ENCODE assay signal across 8 cellular contexts in the genomic region with DNA sequence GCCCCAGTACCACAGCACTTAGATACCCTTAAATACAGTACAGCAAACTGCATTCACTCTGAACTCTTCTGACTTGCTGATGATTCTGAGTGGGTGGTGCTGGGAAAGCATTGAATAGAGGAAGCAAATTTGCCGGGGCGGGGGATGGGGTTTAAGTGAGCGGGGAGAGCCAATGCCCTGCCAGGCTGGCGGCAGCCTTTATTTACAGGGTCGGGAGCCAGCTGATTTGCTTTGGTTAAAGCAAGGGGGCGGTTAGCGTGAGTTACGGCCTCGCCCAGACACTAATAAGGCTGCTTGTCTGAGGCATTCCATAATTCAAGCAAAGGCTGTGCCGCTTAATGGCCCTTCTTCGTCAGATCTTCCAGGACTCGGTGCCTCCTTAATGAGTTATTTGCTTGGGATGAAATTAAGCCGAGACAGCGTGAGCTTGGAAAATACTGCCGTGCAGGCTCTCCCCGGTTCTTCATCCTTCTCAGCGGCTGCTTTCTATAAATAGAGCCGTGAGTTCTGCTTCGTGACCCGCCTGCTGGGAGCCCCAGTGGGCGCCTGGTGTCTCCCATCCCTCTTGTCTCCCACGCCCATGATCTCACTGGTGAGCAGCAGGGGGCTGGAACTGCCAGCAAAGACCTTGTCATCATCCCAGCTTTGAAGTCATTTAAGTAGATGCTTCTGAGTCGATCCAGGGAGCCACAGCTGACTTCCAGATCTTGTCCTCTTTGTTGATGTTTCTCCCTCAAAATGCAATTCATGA. TPM values are rescaled to one million over a fixed set of nuclear protein-coding genes. Genes with fewer than 3 reads are reported as not detected.
DNase-seq lines count a peak whose midpoint lies in the region; ATAC-seq and TF ChIP-seq lines count a peak whose summit lies in the region.

No MANE protein-coding gene starts in this region.

- peak; percentile 52 for ATAC-seq in CD8-positive, alpha-beta T cell
- ATAC-seq in left colon (peak; percentile 46), GM21526 (IDR thresholded peaks at IDR 0.05; ENCODE audit: low FRiP score, unreplicated experiment) (no peak), GM18907 (IDR thresholded peaks at IDR 0.05; ENCODE audit: unreplicated experiment) (no peak)
- ATAC-seq in stimulated activated effector memory CD8-positive, alpha-beta T cell treated with anti-CD3 and anti-CD28 coated beads, Interleukin-12 subunit alpha, Interleukin-12 subunit beta, amount 100 ng/mL, for 72 hours = no peak

- no peaks in the 10 kb centered on the region for H3K36me3 ChIP-seq in CD8-positive, alpha-beta T cell (ENCODE audit: insufficient read depth, low read length)

- peaks cover 10% of the 10 kb centered on the region for H3K4me1 Mint-ChIP-seq in CD8-positive, alpha-beta T cell (ENCODE audit: low read depth)
- peaks cover 17% of the 10 kb centered on the region for H3K4me1 Mint-ChIP-seq in stimulated activated effector memory CD8-positive, alpha-beta T cell treated with anti-CD3 and anti-CD28 coated beads, Interleukin-12 subunit alpha, Interleukin-12 subunit beta, amount 100 ng/mL, for 72 hours

- H3K27ac Mint-ChIP-seq in CD8-positive, alpha-beta T cell = no peak overlapping the region
- no peak overlapping the region for H3K27ac Mint-ChIP-seq in stimulated activated effector memory CD8-positive, alpha-beta T cell treated with anti-CD3 and anti-CD28 coated beads, Interleukin-12 subunit alpha, Interleukin-12 subunit beta, amount 100 ng/mL, for 72 hours

- H3K9me3 Mint-ChIP-seq in CD8-positive, alpha-beta T cell = no peaks in the 10 kb centered on the region
- no peaks in the 10 kb centered on the region for H3K9me3 Mint-ChIP-seq in stimulated activated effector memory CD8-positive, alpha-beta T cell treated with anti-CD3 and anti-CD28 coated beads, Interleukin-12 subunit alpha, Interleukin-12 subunit beta, amount 100 ng/mL, for 72 hours

- H3K4me3 Mint-ChIP-seq in CD8-positive, alpha-beta T cell = peak overlapping the region; percentile 62
- H3K4me3 Mint-ChIP-seq in stimulated activated effector memory CD8-positive, alpha-beta T cell treated with anti-CD3 and anti-CD28 coated beads, Interleukin-12 subunit alpha, Interleukin-12 subunit beta, amount 100 ng/mL, for 72 hours = no peak overlapping the region

- no peak for TF ChIP-seq CTCF in CD8-positive, alpha-beta T cell (IDR thresholded peaks at IDR 0.05)

- H3K4me3 ChIP-seq in CD8-positive, alpha-beta T cell (ENCODE audit: low read depth, low read length) = no peak overlapping the region

- DNase-seq in CD8-positive, alpha-beta T cell = peak in 1 of 7 experiments; percentile 31
- DNase-seq in NCI-H1092 (lab: John Stamatoyannopoulos, UW) (peak; percentile 60), astrocyte of the hippocampus (ENCODE audit: low read depth, low spot score) (peak; percentile 73), left colon (peak; percentile 43 to 54)
- DNase-seq in stimulated activated CD8-positive, alpha-beta memory T cell treated with anti-CD3 and anti-CD28 coated beads, Interleukin-4, amount 100 ng/mL, for 48 hours = peak; percentile 31
- no peak for DNase-seq in stimulated activated effector memory CD8-positive, alpha-beta T cell treated with anti-CD3 and anti-CD28 coated beads, Interleukin-12 subunit alpha, Interleukin-12 subunit beta, amount 100 ng/mL, for 72 hours (ENCODE audit: low spot score in 2 of 2)

- no peaks in the 10 kb centered on the region for H3K27me3 ChIP-seq in CD8-positive, alpha-beta T cell (ENCODE audit: insufficient read depth, low read length)

- peaks cover 2% of the 10 kb centered on the region for H3K27me3 Mint-ChIP-seq in CD8-positive, alpha-beta T cell (ENCODE audit: low read depth)

- peaks cover 4% of the 10 kb centered on the region for H3K4me1 ChIP-seq in CD8-positive, alpha-beta T cell (ENCODE audit: insufficient read depth, low read length)

- H3K27ac ChIP-seq in CD8-positive, alpha-beta T cell (ENCODE audit: low read depth, low read length) = no peak overlapping the region

- H3K9me3 ChIP-seq in CD8-positive, alpha-beta T cell (ENCODE audit: low read length) = no peaks in the 10 kb centered on the region

- intact Hi-C loops in CD8-positive, alpha-beta T cell (cut with DNase I, micrococcal nuclease) = no loop called here
- intact Hi-C loops in left colon (cut with DNase I, micrococcal nuclease) = no loop called here

- CTCF ChIA-PET in CD8-positive, alpha-beta T cell (lab: Charles Lee) = no interaction called here

- POLR2A ChIA-PET in CD8-positive, alpha-beta T cell (lab: Charles Lee) = no interaction called here

- no peaks in the 10 kb centered on the region for H3K36me3 Mint-ChIP-seq in CD8-positive, alpha-beta T cell
- H3K36me3 Mint-ChIP-seq in stimulated activated effector memory CD8-positive, alpha-beta T cell treated with anti-CD3 and anti-CD28 coated beads, Interleukin-12 subunit alpha, Interleukin-12 subunit beta, amount 100 ng/mL, for 72 hours = no peaks in the 10 kb centered on the region

RNA-seq across cellular contexts. Expression of a gene that starts 25.8 kb away (rescaled TPM):
- total RNA-seq in CD8-positive, alpha-beta T cell = not detected
- total RNA-seq in left colon = under 1 TPM in 1 of 2 donors, not detected in 1; 0.14 TPM

Comparison
In these comparisons a context has a peak if more than half of its experiments do, and no peak if none do; other contexts are left out.
1. ATAC-seq: peak in CD8-positive, alpha-beta T cell (single experiment) and left colon (single experiment); none in GM21526 (single experiment), GM18907 (single experiment) and stimulated activated effector memory CD8-positive, alpha-beta T cell treated with anti-CD3 and anti-CD28 coated beads, Interleukin-12 subunit alpha, Interleukin-12 subunit beta, amount 100 ng/mL, for 72 hours (single experiment).
2. DNase-seq: peak in NCI-H1092 (single experiment), astrocyte of the hippocampus (single experiment), left colon (2 of 2) and stimulated activated CD8-positive, alpha-beta memory T cell treated with anti-CD3 and anti-CD28 coated beads, Interleukin-4, amount 100 ng/mL, for 48 hours (single experiment); none in stimulated activated effector memory CD8-positive, alpha-beta T cell treated with anti-CD3 and anti-CD28 coated beads, Interleukin-12 subunit alpha, Interleukin-12 subunit beta, amount 100 ng/mL, for 72 hours (0 of 2).